ENCODE assay signal across 8 cellular contexts in genomic region chr17:35764123-35764991, GRCh38. TPM values are rescaled to one million over a fixed set of nuclear protein-coding genes. Genes with fewer than 3 reads are reported as not detected.
DNase-seq lines count a peak whose midpoint lies in the region; ATAC-seq lines count a peak whose summit lies in the region.

No MANE protein-coding gene starts in this region.

- H3K27me3 Mint-ChIP-seq in activated T-helper 17 cell treated with anti-CD3 and anti-CD28 coated beads, Interleukin-2, amount 50 U/mL, for 72 hours, result no peaks in the 10 kb centered on the region
- H3K27me3 Mint-ChIP-seq in natural killer cell treated with Interleukin-12 subunit alpha and Interleukin-12 subunit beta and Interleukin-15 and Interleukin-18, amount 100 ng/mL, for 72 hours, result no peaks in the 10 kb centered on the region

- no peaks in the 10 kb centered on the region for H3K4me1 Mint-ChIP-seq in activated T-helper 17 cell treated with anti-CD3 and anti-CD28 coated beads, Interleukin-2, amount 50 U/mL, for 72 hours
- H3K4me1 Mint-ChIP-seq in natural killer cell treated with Interleukin-12 subunit alpha and Interleukin-12 subunit beta and Interleukin-15 and Interleukin-18, amount 100 ng/mL, for 72 hours (ENCODE audit: low read depth in 2 of 2), result peaks cover 6% of the 10 kb centered on the region in 2 donors

- no peak overlapping the region for H3K27ac Mint-ChIP-seq in activated T-helper 17 cell treated with anti-CD3 and anti-CD28 coated beads, Interleukin-2, amount 50 U/mL, for 72 hours
- H3K27ac Mint-ChIP-seq in natural killer cell treated with Interleukin-12 subunit alpha and Interleukin-12 subunit beta and Interleukin-15 and Interleukin-18, amount 100 ng/mL, for 72 hours, result peak overlapping the region in 1 of 2 donors; percentile 52

- no peaks in the 10 kb centered on the region for H3K9me3 Mint-ChIP-seq in activated T-helper 17 cell treated with anti-CD3 and anti-CD28 coated beads, Interleukin-2, amount 50 U/mL, for 72 hours
- no peaks in the 10 kb centered on the region for H3K9me3 Mint-ChIP-seq in natural killer cell treated with Interleukin-12 subunit alpha and Interleukin-12 subunit beta and Interleukin-15 and Interleukin-18, amount 100 ng/mL, for 72 hours

- no peaks in the 10 kb centered on the region for H3K36me3 Mint-ChIP-seq in activated T-helper 17 cell treated with anti-CD3 and anti-CD28 coated beads, Interleukin-2, amount 50 U/mL, for 72 hours (ENCODE audit: low read depth)
- no peaks in the 10 kb centered on the region for H3K36me3 Mint-ChIP-seq in natural killer cell treated with Interleukin-12 subunit alpha and Interleukin-12 subunit beta and Interleukin-15 and Interleukin-18, amount 100 ng/mL, for 72 hours

- ATAC-seq in GM21825 (IDR thresholded peaks at IDR 0.05; ENCODE audit: unreplicated experiment), result peak; percentile 69
- ATAC-seq in activated T-helper 17 cell treated with anti-CD3 and anti-CD28 coated beads, Interleukin-2, amount 50 U/mL, for 72 hours (replicated peaks), result peak; percentile 95
- peak; percentile 94 to 96 for ATAC-seq in natural killer cell treated with Interleukin-12 subunit alpha and Interleukin-12 subunit beta and Interleukin-15 and Interleukin-18, amount 100 ng/mL, for 72 hours

- DNase-seq in DMS53 treated with DMSO at 0.1 percent for 48 hours (lab: John Stamatoyannopoulos, UW; ENCODE audit: unreplicated experiment), result peak; percentile 83
- DNase-seq in LHCN-M2 (ENCODE audit: low read depth), result peak; percentile 80
- peak; percentile 91 for DNase-seq in RKO (ENCODE audit: low spot score)
- DNase-seq in fibroblast of peridontal ligament (ENCODE audit: extremely low read depth), result peak; percentile 66
- peak; percentile 91 for DNase-seq in natural killer cell treated with Interleukin-12 subunit alpha and Interleukin-12 subunit beta and Interleukin-15 and Interleukin-18, amount 100 ng/mL, for 72 hours (ENCODE audit: low spot score)
- peak; percentile 72 to 88 (median 82) for DNase-seq in stimulated activated naive CD4-positive, alpha-beta T cell (lab: John Stamatoyannopoulos, UW)

- H3K4me3 Mint-ChIP-seq in activated T-helper 17 cell treated with anti-CD3 and anti-CD28 coated beads, Interleukin-2, amount 50 U/mL, for 72 hours, result peak overlapping the region; percentile 80
- H3K4me3 Mint-ChIP-seq in natural killer cell treated with Interleukin-12 subunit alpha and Interleukin-12 subunit beta and Interleukin-15 and Interleukin-18, amount 100 ng/mL, for 72 hours, result peak overlapping the region; percentile 85

RNA-seq across cellular contexts. Expression of gene C17orf50, which starts 3.7 kb away (rescaled TPM):
- total RNA-seq in LHCN-M2 (2014; rRNA removed), result not detected in 2 replicates
- polyA plus RNA-seq in LHCN-M2 (2012), result not detected
- total RNA-seq in activated T-helper 17 cell treated with anti-CD3 and anti-CD28 coated beads, Interleukin-2, amount 50 U/mL, for 72 hours, result not detected
- not detected for total RNA-seq in natural killer cell treated with Interleukin-12 subunit alpha and Interleukin-12 subunit beta and Interleukin-15 and Interleukin-18, amount 100 ng/mL, for 72 hours

RNA-seq across cellular contexts. Expression of gene GAS2L2, which starts 11.3 kb away (rescaled TPM):
- not detected in 2 replicates for total RNA-seq in LHCN-M2 (2014; rRNA removed)
- polyA plus RNA-seq in LHCN-M2 (2012), result 0.01 TPM
- not detected for total RNA-seq in activated T-helper 17 cell treated with anti-CD3 and anti-CD28 coated beads, Interleukin-2, amount 50 U/mL, for 72 hours
- total RNA-seq in natural killer cell treated with Interleukin-12 subunit alpha and Interleukin-12 subunit beta and Interleukin-15 and Interleukin-18, amount 100 ng/mL, for 72 hours, result not detected

RNA-seq across cellular contexts. Expression of gene MMP28, which starts 31.1 kb away (rescaled TPM):
- not detected in 2 replicates for total RNA-seq in LHCN-M2 (2014; rRNA removed)
- polyA plus RNA-seq in LHCN-M2 (2012), result 0.12 TPM
- not detected for total RNA-seq in activated T-helper 17 cell treated with anti-CD3 and anti-CD28 coated beads, Interleukin-2, amount 50 U/mL, for 72 hours
- not detected for total RNA-seq in natural killer cell treated with Interleukin-12 subunit alpha and Interleukin-12 subunit beta and Interleukin-15 and Interleukin-18, amount 100 ng/mL, for 72 hours

RNA-seq across cellular contexts. Expression of gene RASL10B, which starts 32.9 kb away (rescaled TPM):
- total RNA-seq in LHCN-M2 (2014; rRNA removed), result 0.32 and 0.63 TPM in 2 replicates
- polyA plus RNA-seq in LHCN-M2 (2012), result 0.74 TPM
- total RNA-seq in activated T-helper 17 cell treated with anti-CD3 and anti-CD28 coated beads, Interleukin-2, amount 50 U/mL, for 72 hours, result under 1 TPM; 0.16 to 0.63 TPM
- under 1 TPM in 1 of 2 donors, not detected in 1; 0.14 TPM for total RNA-seq in natural killer cell treated with Interleukin-12 subunit alpha and Interleukin-12 subunit beta and Interleukin-15 and Interleukin-18, amount 100 ng/mL, for 72 hours

RNA-seq across cellular contexts. Expression of gene TAF15, which starts 44.9 kb away (rescaled TPM):
- 25.9 and 42.4 TPM in 2 replicates for total RNA-seq in LHCN-M2 (2014; rRNA removed)
- polyA plus RNA-seq in LHCN-M2 (2012), result 173 TPM
- total RNA-seq in activated T-helper 17 cell treated with anti-CD3 and anti-CD28 coated beads, Interleukin-2, amount 50 U/mL, for 72 hours, result 100 to 1,000 TPM; 240 to 282 TPM
- total RNA-seq in natural killer cell treated with Interleukin-12 subunit alpha and Interleukin-12 subunit beta and Interleukin-15 and Interleukin-18, amount 100 ng/mL, for 72 hours, result 100 to 1,000 TPM; 235 to 249 TPM

Comparison
In these comparisons a context has a peak if more than half of its experiments do, and no peak if none do; other contexts are left out.
1. Peak in every context shown above with its lines: DNase-seq and ATAC-seq.